1 cellular context compared by ENCODE assay signal in the genomic region with DNA sequence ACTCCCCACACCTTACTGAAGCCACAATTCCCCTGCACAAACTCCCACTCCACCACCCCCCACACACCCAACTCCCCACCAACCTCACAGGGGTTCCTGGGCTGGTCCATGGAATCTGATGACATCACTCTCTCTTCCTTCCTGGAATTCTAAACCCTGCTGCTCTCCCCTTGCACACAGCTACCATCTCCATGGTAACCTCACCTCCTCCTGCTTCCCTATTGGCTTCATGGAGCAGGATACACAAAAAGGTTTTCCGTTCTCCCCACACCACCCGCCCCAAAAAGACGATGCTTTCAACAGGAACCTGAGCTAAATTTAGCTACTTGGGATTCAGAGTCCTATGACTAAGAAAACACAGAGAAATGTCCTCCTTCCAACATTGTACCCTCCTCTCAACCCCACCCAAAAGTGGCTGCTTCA.
TF ChIP-seq lines count a peak whose summit lies in the region.

No MANE protein-coding gene starts in this region.

TF ChIP-seq in SK-N-SH, 30 proteins besides CTCF, POLR2A, EP300 and RAD21 (continued from another document):
- TF ChIP-seq SMC3 (IDR thresholded peaks at IDR 0.05; ENCODE audit: low read depth, low read length) (no peak), RCOR1 (IDR thresholded peaks at IDR 0.05; ENCODE audit: low read length) (0 out of 2 replicates have a peak, but pooled peaks have one; percentile 23), TCF12 (IDR thresholded peaks at IDR 0.05) (peak; percentile 49; the same call in 1 of the 2 replicates), NRF1 (IDR thresholded peaks at IDR 0.05; ENCODE audit: low read depth, low read length) (no peak), ZBTB33 (IDR thresholded peaks at IDR 0.05; ENCODE audit: borderline replicate concordance, low read depth) (no peak), POLR2AphosphoS5 (IDR thresholded peaks at IDR 0.05; ENCODE audit: low read depth, low read length) (no peak), NFIC (IDR thresholded peaks at IDR 0.05; ENCODE audit: borderline replicate concordance) (no peak), MAX (IDR thresholded peaks at IDR 0.05; ENCODE audit: low read depth) (no peak), MXI1 (IDR thresholded peaks at IDR 0.05; ENCODE audit: low read depth, low read length) (0 out of 2 replicates have a peak, but pooled peaks have one; percentile 17), USF2 (IDR thresholded peaks at IDR 0.05; ENCODE audit: borderline replicate concordance, low read depth, low read length) (no peak), RXRA (IDR thresholded peaks at IDR 0.05; ENCODE audit: borderline replicate concordance, low read depth) (no peak), TEAD4 (IDR thresholded peaks at IDR 0.05; ENCODE audit: borderline replicate concordance, insufficient read depth) (no peak), FOXM1 (IDR thresholded peaks at IDR 0.05; ENCODE audit: low read depth) (no peak)
TF ChIP-seq in SK-N-SH: peak in this region for 10.
